8 cellular contexts compared by ENCODE assay signal in genomic region chr4:69617083-69617694, GRCh38. TPM values are rescaled to one million over a fixed set of nuclear protein-coding genes. Genes with fewer than 3 reads are reported as not detected.
A peak's percentile ranks its signal among the peaks of the same experiment; 100 is the strongest.
DNase-seq lines count a peak whose midpoint lies in the region; ATAC-seq, FAIRE-seq and TF ChIP-seq lines count a peak whose summit lies in the region.

No MANE protein-coding gene starts in this region.

- CTCF ChIA-PET in A673 (lab: Charles Lee): interaction anchor here (0.7 kb wide), 1 partner anchor 557 kb away, joined by 3 read pairs; no protein-coding TSS in a partner anchor

- intact Hi-C loops in A673 (cut with micrococcal nuclease; ENCODE audit: unreplicated experiment): loop anchor here (10.0 kb wide), 1 partner anchor 1342 kb away; no protein-coding TSS in a partner anchor

- H3K27me3 ChIP-seq in A673 (replicated peaks; ENCODE audit: insufficient read depth, low read depth, low read length, poor library complexity) (no peaks in the 10 kb centered on the region), hepatocyte (no peaks in the 10 kb centered on the region)

- FAIRE-seq in GM19239 (lab: Jason Lieb, UNC): no peak

- H3K79me2 ChIP-seq in hepatocyte: no peaks in the 10 kb centered on the region

- 80% methylated on average over 6 of the region's 6 CpGs for WGBS in hepatocyte (ENCODE audit: low lambda C conversion rate, missing lambda C conversion rate)

- POLR2A ChIA-PET in A673 (lab: Charles Lee; ENCODE audit: low non-redundant PET): interaction anchor here (0.7 kb wide), 1 partner anchor 747 kb away, joined by 15 read pairs; no protein-coding TSS in a partner anchor

- H3K4me1 ChIP-seq in A673 (ENCODE audit: insufficient read depth, low read length, poor library complexity, severe bottlenecking) (no peaks in the 10 kb centered on the region), hepatocyte (ENCODE audit: insufficient read depth) (no peaks in the 10 kb centered on the region)

- DNase-seq in A673 (ENCODE audit: low spot score) (peak; percentile 38), GM20000 (ENCODE audit: low spot score) (peak; percentile 21), RKO (ENCODE audit: low spot score) (peak; percentile 53), hepatocyte (ENCODE audit: low spot score) (peak; percentile 69), HuH-7.5 (ENCODE audit: low spot score) (no peak), GM19239 (ENCODE audit: insufficient read length, low spot score) (no peak)

- H4K20me1 ChIP-seq in hepatocyte (ENCODE audit: insufficient read depth, poor library complexity, severe bottlenecking): no peaks in the 10 kb centered on the region

- H3K27ac ChIP-seq in A673 (ENCODE audit: low read depth, low read length, poor library complexity, severe bottlenecking) (no peak overlapping the region), hepatocyte (no peak overlapping the region)

- TF ChIP-seq CTCF in A673 (conservative IDR thresholded peaks at IDR 0.05; ENCODE audit: low read depth, low read length) (peak; percentile 52; the same call in 1 of the 2 replicates), GM20000 (IDR thresholded peaks at IDR 0.05; ENCODE audit: extremely low read depth, missing control alignments) (peak; percentile 9), hepatocyte (IDR thresholded peaks at IDR 0.05; ENCODE audit: poor library complexity) (peak; percentile 82)

- H3K9me3 ChIP-seq in A673 (ENCODE audit: low read depth, low read length, poor library complexity, severe bottlenecking): no peaks in the 10 kb centered on the region
- H3K9me3 ChIP-seq in hepatocyte (ENCODE audit: low read depth): no peaks in the 10 kb centered on the region

- H3K4me3 ChIP-seq in A673 (ENCODE audit: low read depth, low read length, poor library complexity, severe bottlenecking) (no peak overlapping the region), hepatocyte (no peak overlapping the region)

- no peaks in the 10 kb centered on the region for H3K9me2 ChIP-seq in hepatocyte (replicated peaks; ENCODE audit: insufficient read depth)

- ATAC-seq in GM18517 (IDR thresholded peaks at IDR 0.05; ENCODE audit: unreplicated experiment): no peak
- no peak for ATAC-seq in HG02763 (IDR thresholded peaks at IDR 0.05; ENCODE audit: unreplicated experiment)

- H3K36me3 ChIP-seq in A673 (ENCODE audit: insufficient read depth, low read length, poor library complexity, severe bottlenecking) (no peaks in the 10 kb centered on the region), hepatocyte (replicated peaks; ENCODE audit: insufficient read depth, low read depth) (no peaks in the 10 kb centered on the region)

- no peak overlapping the region for H3K4me2 ChIP-seq in hepatocyte

- no TSS peak for BruUV-seq in A673 (replicated peaks; lab: Mats Ljungman, UMichigan)

- no peak overlapping the region for H2AFZ ChIP-seq in hepatocyte

RNA-seq across cellular contexts. Expression of gene UGT2A2, which starts 22.3 kb away (rescaled TPM):
- total RNA-seq in A673 (2021) (not detected in 2 replicates), hepatocyte (not detected in 2 replicates)
- not detected in 2 replicates for polyA plus RNA-seq in hepatocyte

RNA-seq across cellular contexts. Expression of gene UGT2A1, which starts 35.9 kb away (rescaled TPM):
- total RNA-seq in A673 (2021): not detected in 2 replicates
- 0.12 and 0.17 TPM in 2 replicates for total RNA-seq in hepatocyte
- not detected in 2 replicates for polyA plus RNA-seq in hepatocyte

Comparison
In these comparisons a context has a peak if more than half of its experiments do, and no peak if none do; other contexts are left out.
1. DNase-seq: peak in A673 (single experiment), GM20000 (single experiment), RKO (single experiment) and hepatocyte (single experiment); none in HuH-7.5 (single experiment) and GM19239 (single experiment).
2. CTCF ChIP-seq: peak in every context shown above with its lines; median percentile 82 in hepatocyte; 52 in A673; 9 in GM20000.